In the genomic region with DNA sequence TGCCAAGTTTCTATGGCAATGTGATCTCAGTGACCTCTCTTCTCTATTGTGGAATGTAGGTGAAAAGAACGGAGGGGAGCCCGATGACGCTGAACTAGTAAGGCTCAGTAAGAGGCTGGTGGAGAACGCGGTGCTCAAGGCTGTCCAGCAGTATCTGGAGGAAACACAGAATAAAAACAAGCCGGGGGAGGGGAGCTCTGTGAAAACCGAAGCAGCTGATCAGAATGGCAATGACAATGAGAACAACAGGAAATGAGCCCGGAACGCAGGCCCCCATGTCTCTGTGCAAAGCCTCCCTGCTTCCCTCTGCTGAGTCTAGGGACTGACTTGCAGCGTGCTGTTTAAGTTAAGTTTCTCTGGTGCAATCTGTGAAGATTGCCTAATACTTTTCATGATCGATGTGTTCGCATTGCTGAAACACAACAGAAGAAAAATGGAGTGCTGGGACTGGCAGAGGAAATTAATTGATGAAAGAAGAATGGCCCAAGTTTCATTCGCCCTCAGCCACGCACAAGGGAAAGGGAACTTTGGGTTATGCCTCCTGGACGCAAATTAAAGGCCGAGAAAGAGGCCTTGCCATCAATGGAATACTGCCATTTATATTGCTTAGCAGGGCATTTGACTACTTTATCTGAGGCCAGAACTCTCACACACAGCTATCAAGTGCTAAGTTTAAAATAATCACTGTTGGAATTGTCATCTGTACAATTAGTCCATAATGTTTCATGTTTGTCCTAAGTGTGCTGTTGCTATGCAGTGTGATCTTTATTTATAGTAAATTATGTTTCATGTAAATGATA, we compare ENCODE assay signal across 8 cellular contexts.
DNase-seq lines count a peak whose midpoint lies in the region; ATAC-seq and TF ChIP-seq lines count a peak whose summit lies in the region.

No MANE protein-coding gene starts in this region.

- intact Hi-C loops in upper lobe of right lung (cut with DNase I), result no loop called here

- TF ChIP-seq CTCF in upper lobe of right lung (IDR thresholded peaks at IDR 0.05), result no peak
- TF ChIP-seq CTCF in WERI-Rb-1 (IDR thresholded peaks at IDR 0.05; ENCODE audit: low read depth, low read length), result no peak

- peak overlapping the region; percentile 20 for H3K27ac ChIP-seq in upper lobe of right lung
- H3K27ac ChIP-seq in WERI-Rb-1, result no peak overlapping the region

- peak; percentile 50 for ATAC-seq in HG03521 (IDR thresholded peaks at IDR 0.05; ENCODE audit: unreplicated experiment)
- ATAC-seq in effector memory CD8-positive, alpha-beta T cell (replicated peaks), result peak; percentile 96
- ATAC-seq in upper lobe of right lung, result peak; percentile 83

- H3K36me3 ChIP-seq in upper lobe of right lung (peaks cover 4% of the 10 kb centered on the region), WERI-Rb-1 (no peaks in the 10 kb centered on the region)

- no peak overlapping the region for H3K4me3 ChIP-seq in upper lobe of right lung
- H3K4me3 ChIP-seq in WERI-Rb-1 (ENCODE audit: low read depth, low read length), result no peak overlapping the region

- H3K4me1 ChIP-seq in upper lobe of right lung, result peaks cover 12% of the 10 kb centered on the region

- H3K4me1 Mint-ChIP-seq in effector memory CD8-positive, alpha-beta T cell (ENCODE audit: low read depth in 2 of 2), result peaks cover 13 to 17% of the 10 kb centered on the region in 2 donors

- H3K9me3 ChIP-seq in upper lobe of right lung (no peaks in the 10 kb centered on the region), WERI-Rb-1 (ENCODE audit: severe bottlenecking) (no peaks in the 10 kb centered on the region)

- DNase-seq in activated CD4-positive, alpha-beta T cell treated with anti-CD3 and anti-CD28 coated beads, Interleukin-2, amount 50 U/mL, for 4 hours, result peak; percentile 26 to 40
- DNase-seq in effector memory CD8-positive, alpha-beta T cell, result peak; percentile 37 to 50 (median 40)
- DNase-seq in occipital lobe (lab: John Stamatoyannopoulos, UW), result peak; percentile 34
- no peak for DNase-seq in upper lobe of right lung
- no peak for DNase-seq in NCI-H446 (lab: John Stamatoyannopoulos, UW)
- no peak for DNase-seq in NCI-H1105 treated with DMSO at 0.1 percent for 48 hours (lab: John Stamatoyannopoulos, UW)
- no peak for DNase-seq in WERI-Rb-1

- peak overlapping the region; percentile 90 to 93 for H3K27ac Mint-ChIP-seq in effector memory CD8-positive, alpha-beta T cell

- no peaks in the 10 kb centered on the region for H3K27me3 ChIP-seq in upper lobe of right lung
- no peaks in the 10 kb centered on the region for H3K27me3 ChIP-seq in WERI-Rb-1 (ENCODE audit: insufficient read depth, low read depth, severe bottlenecking)

- peak overlapping the region; percentile 70 to 74 for H3K4me3 Mint-ChIP-seq in effector memory CD8-positive, alpha-beta T cell

- H3K27me3 Mint-ChIP-seq in effector memory CD8-positive, alpha-beta T cell, result no peaks in the 10 kb centered on the region

- no peaks in the 10 kb centered on the region for H3K36me3 Mint-ChIP-seq in effector memory CD8-positive, alpha-beta T cell (ENCODE audit: insufficient read depth)

- H3K9me3 Mint-ChIP-seq in effector memory CD8-positive, alpha-beta T cell, result peaks cover 0 to 9% of the 10 kb centered on the region in 2 donors

Comparison
In these comparisons a context has a peak if more than half of its experiments do, and no peak if none do; other contexts are left out.
1. DNase-seq: peak in activated CD4-positive, alpha-beta T cell treated with anti-CD3 and anti-CD28 coated beads, Interleukin-2, amount 50 U/mL, for 4 hours (2 of 2), effector memory CD8-positive, alpha-beta T cell (3 of 3) and occipital lobe (single experiment); none in upper lobe of right lung (single experiment), NCI-H446 (0 of 2), NCI-H1105 treated with DMSO at 0.1 percent for 48 hours (single experiment) and WERI-Rb-1 (single experiment).
2. Peak in every context shown above with its lines, with median percentiles within 50 percentile points of each other: ATAC-seq.